In genomic region chr2:237858294-237859081, GRCh38 we compare ENCODE assay signal across 8 cellular contexts. TPM values are rescaled to one million over a fixed set of nuclear protein-coding genes. Genes with fewer than 3 reads are reported as not detected.
A peak's percentile ranks its signal among the peaks of the same experiment; 100 is the strongest.
DNase-seq lines count a peak whose midpoint lies in the region; ATAC-seq, FAIRE-seq and TF ChIP-seq lines count a peak whose summit lies in the region.

No MANE protein-coding gene starts in this region.

- H3K4me2 ChIP-seq in keratinocyte (ENCODE audit: control insufficient read depth, extremely low read depth, insufficient read depth, low read depth, low read length): peak overlapping the region; percentile 81

- H3K36me3 Mint-ChIP-seq in T-cell: no peaks in the 10 kb centered on the region

- peak overlapping the region in 2 of 3 donors; percentile 49 to 71 for H3K4me3 Mint-ChIP-seq in T-cell

- DNase-seq in 8988T (peak; percentile 90), GM12865 (ENCODE audit: low read depth) (peak; percentile 70), NCI-H1092 (lab: John Stamatoyannopoulos, UW) (peak; percentile 36), T-cell (peak in 21 of 34 experiments; percentile 13 to 43 (median 24)), cerebellum (ENCODE audit: low spot score) (peak; percentile 82), keratinocyte (ENCODE audit: low read depth, low spot score) (peak; percentile 13), smooth muscle cell of the brain vasculature (ENCODE audit: low read depth, low spot score) (peak; percentile 62)

- no peaks in the 10 kb centered on the region for H3K9me3 ChIP-seq in keratinocyte (ENCODE audit: control insufficient read depth, low read depth, low read length)

- H3K79me2 ChIP-seq in keratinocyte (ENCODE audit: control insufficient read depth, insufficient read depth, low read length): no peaks in the 10 kb centered on the region

- peak; percentile 87 for FAIRE-seq in keratinocyte (lab: Jason Lieb, UNC)

- TF ChIP-seq CTCF in GM12865 (IDR thresholded peaks at IDR 0.05; ENCODE audit: insufficient read depth, low read depth, low read length, missing control alignments) (peak; percentile 78), keratinocyte (optimal IDR thresholded peaks at IDR 0.05 in 1 of 3, IDR thresholded peaks at IDR 0.05 in 1 of 3, conservative IDR thresholded peaks at IDR 0.05 in 1 of 3; ENCODE audit: extremely low read depth in 1 of 3, insufficient read depth in 2 of 3, low read length in 3 of 3) (peak in 2 of 3 experiments; percentile 91 to 94)

- no peak overlapping the region for H3K27ac ChIP-seq in keratinocyte (ENCODE audit: control insufficient read depth, insufficient read depth, low read length)

- ATAC-seq in T-cell (replicated peaks in 1 of 4): peak; percentile 48 to 76 (median 66)
- no peak for ATAC-seq in HG02588 (IDR thresholded peaks at IDR 0.05; ENCODE audit: unreplicated experiment)

- H3K4me3 ChIP-seq in GM12865 (ENCODE audit: low read depth, low read length) (no peak overlapping the region), keratinocyte (ENCODE audit: control insufficient read depth in 2 of 3, extremely low read depth in 1 of 3, insufficient read depth in 2 of 3, low read depth in 1 of 3, low read length in 3 of 3) (no peak overlapping the region)

- CTCF ChIA-PET in T-cell (lab: Charles Lee): interaction anchor here in 1 of 2 donors (0.6 to 1.0 kb wide), 3 partner anchors 42 to 405 kb away, joined by 3 to 4 read pairs (median 4); no protein-coding TSS in a partner anchor

- no peaks in the 10 kb centered on the region for H3K9me1 ChIP-seq in keratinocyte (ENCODE audit: control insufficient read depth, extremely low read depth, insufficient read depth, low read length)

- peaks cover 32 to 35% of the 10 kb centered on the region in 2 donors for H3K27me3 Mint-ChIP-seq in T-cell

- no peaks in the 10 kb centered on the region for H4K20me1 ChIP-seq in keratinocyte (ENCODE audit: control insufficient read depth, extremely low read depth, insufficient read depth, low read length)

- H3K9me3 Mint-ChIP-seq in T-cell: no peaks in the 10 kb centered on the region

- H3K27me3 ChIP-seq in keratinocyte (ENCODE audit: control insufficient read depth, extremely low read depth, insufficient read depth, low read length): peaks cover 3% of the 10 kb centered on the region

- POLR2A ChIA-PET in T-cell (lab: Charles Lee): no interaction called here

- dilution Hi-C loops in keratinocyte (cut with MboI; ENCODE audit: extremely low pct_ligation_motif_present, low sequenced_read_pairs): no loop called here

- no peak overlapping the region for H2AFZ ChIP-seq in keratinocyte (ENCODE audit: control insufficient read depth, low read length)

- no peaks in the 10 kb centered on the region for H3K36me3 ChIP-seq in keratinocyte (ENCODE audit: control insufficient read depth in 2 of 2, extremely low read depth in 1 of 2, insufficient read depth in 2 of 2, low read length in 2 of 2)

- peaks cover 12% of the 10 kb centered on the region for H3K4me1 ChIP-seq in keratinocyte (ENCODE audit: control insufficient read depth, extremely low read depth, insufficient read depth, low read length)

- no peak overlapping the region for H3K9ac ChIP-seq in keratinocyte (ENCODE audit: control insufficient read depth, extremely low read depth, insufficient read depth, low read length)

- peaks cover 8 to 16% (median 10%) of the 10 kb centered on the region in 3 donors for H3K4me1 Mint-ChIP-seq in T-cell

- no peak overlapping the region for H3K27ac Mint-ChIP-seq in T-cell

RNA-seq across cellular contexts. Expression of gene RAMP1, which starts 0.9 kb away (rescaled TPM):
- total RNA-seq in T-cell (1 to 10 TPM in 2 of 5 donors, under 1 TPM in 2, not detected in 1; 0.61 to 1.1 (median 0.95) TPM), cerebellum (4.6 TPM)
- 0.37 to 2.0 TPM (median 0.69 TPM) in 3 replicates for polyA plus RNA-seq in keratinocyte
- not detected for polyA plus RNA-seq in keratinocyte (2011; ENCODE audit: low read depth)
- 0.23 and 1.3 TPM in 2 replicates for polyA plus RNA-seq in keratinocyte (2011; cell fraction: cytosol; rRNA removed)
- polyA plus RNA-seq in keratinocyte (2011; cell fraction: nucleus; rRNA removed): 0.18 and 0.45 TPM in 2 replicates
- polyA plus RNA-seq in keratinocyte (2012; ENCODE audit: low replicate concordance): 0.64 and 0.83 TPM in 2 replicates
- not detected in 3 replicates for polyA minus RNA-seq in keratinocyte
- 3.5 TPM for polyA minus RNA-seq in keratinocyte (2011; cell fraction: cytosol; rRNA and poly(A)+ RNA removed)
- polyA minus RNA-seq in keratinocyte (2011; cell fraction: nucleus; rRNA and poly(A)+ RNA removed): 0.78 TPM in 1 of 2 replicates, not detected in the other

RNA-seq across cellular contexts. Expression of gene RBM44, which starts 59.9 kb away (rescaled TPM):
- 1 to 10 TPM in 2 of 5 donors, under 1 TPM in 3; 0.53 to 2.8 (median 0.98) TPM for total RNA-seq in T-cell
- 2.2 TPM for total RNA-seq in cerebellum
- polyA plus RNA-seq in keratinocyte: 0.03 to 0.14 TPM (median 0.08 TPM) in 3 replicates
- 0.34 TPM for polyA plus RNA-seq in keratinocyte (2011; ENCODE audit: low read depth)
- polyA plus RNA-seq in keratinocyte (2011; cell fraction: cytosol; rRNA removed): 0.04 and 0.06 TPM in 2 replicates
- polyA plus RNA-seq in keratinocyte (2011; cell fraction: nucleus; rRNA removed): 0.18 and 0.33 TPM in 2 replicates
- polyA plus RNA-seq in keratinocyte (2012; ENCODE audit: low replicate concordance): 0.06 and 0.21 TPM in 2 replicates
- 0.43 to 0.54 TPM in 2 of 3 replicates, not detected in the other for polyA minus RNA-seq in keratinocyte
- polyA minus RNA-seq in keratinocyte (2011; cell fraction: cytosol; rRNA and poly(A)+ RNA removed): not detected
- 0.53 and 2.2 TPM in 2 replicates for polyA minus RNA-seq in keratinocyte (2011; cell fraction: nucleus; rRNA and poly(A)+ RNA removed)

Comparison
In these comparisons a context has a peak if more than half of its experiments do, and no peak if none do; other contexts are left out.
1. DNase-seq: peak in every context shown above with its lines; median percentile 90 in 8988T; 82 in cerebellum; 70 in GM12865; 62 in smooth muscle cell of the brain vasculature; 36 in NCI-H1092; 24 in T-cell; 13 in keratinocyte.